ENCODE assay signal across 6 cellular contexts in genomic region chr19:42917634-42918033, GRCh38. TPM values are rescaled to one million over a fixed set of nuclear protein-coding genes. Genes with fewer than 3 reads are reported as not detected.
"Had no signal": no experiment of that assay in that cellular context is flagged by ENCODE, and none has a peak within 500 bp of the region (broad histone marks: within the 10 kb centered on the region; RNA-seq: fewer than 3 reads in every experiment).

TSS of gene PSG6 (minus strand) at chr19:42917894. CDS start at chr19:42917792, 102 bp downstream.

RNA-seq across cellular contexts. Expression of gene PSG6, which starts in this region (rescaled TPM):
- total RNA-seq: GM23338, H1, H9, HepG2, HT1080, K562 had no signal
